In genomic region chr14:61720302-61720677, GRCh38 we compare ENCODE assay signal across 10 cellular contexts. TPM values are rescaled to one million over a fixed set of nuclear protein-coding genes. Genes with fewer than 3 reads are reported as not detected.
DNase-seq lines count a peak whose midpoint lies in the region; ATAC-seq and TF ChIP-seq lines count a peak whose summit lies in the region.
"Had no signal": no experiment of that assay in that cellular context is flagged by ENCODE, and none has a peak within 500 bp of the region (broad histone marks: within the 10 kb centered on the region; RNA-seq: fewer than 3 reads in every experiment).

No MANE protein-coding gene starts in this region.

- H3K4me1 Mint-ChIP-seq in activated CD8-positive, alpha-beta memory T cell treated with anti-CD3 and anti-CD28 coated beads, Interleukin-2, amount 10 ng/mL, durations not matched to agents 7 days and 5 days: peaks cover 56% of the 10 kb centered on the region

- no peak for ATAC-seq in activated CD8-positive, alpha-beta memory T cell treated with anti-CD3 and anti-CD28 coated beads, Interleukin-2, amount 10 ng/mL, durations not matched to agents 7 days and 5 days
- ATAC-seq in RWPE2 (ENCODE audit: low read depth) (no peak; the same call in 2 of the 3 replicates), GM18870 (IDR thresholded peaks at IDR 0.05; ENCODE audit: unreplicated experiment) (no peak)

- H3K36me3 ChIP-seq in RWPE2 (ENCODE audit: low read depth): peaks cover 97% of the 10 kb centered on the region
- peaks cover 15% of the 10 kb centered on the region for H3K36me3 ChIP-seq in smooth muscle cell (ENCODE audit: low read depth)

- no peaks in the 10 kb centered on the region for H3K27me3 Mint-ChIP-seq in activated CD8-positive, alpha-beta memory T cell treated with anti-CD3 and anti-CD28 coated beads, Interleukin-2, amount 10 ng/mL, durations not matched to agents 7 days and 5 days

- H3F3A ChIP-seq in smooth muscle cell (ENCODE audit: low read depth): peaks cover 16% of the 10 kb centered on the region

- H3K4me1 ChIP-seq in RWPE2 (ENCODE audit: insufficient read depth, poor library complexity, severe bottlenecking): peaks cover 69% of the 10 kb centered on the region
- H3K4me1 ChIP-seq in smooth muscle cell (ENCODE audit: low read depth): peaks cover 46% of the 10 kb centered on the region

- TF ChIP-seq CTCF in RWPE2 (IDR thresholded peaks at IDR 0.05; ENCODE audit: poor library complexity, severe bottlenecking) (no peak), epithelial cell of proximal tubule (conservative IDR thresholded peaks at IDR 0.05; ENCODE audit: low read depth, low read length) (no peak), smooth muscle cell (IDR thresholded peaks at IDR 0.05; ENCODE audit: borderline replicate concordance, insufficient read depth, poor library complexity, severe bottlenecking) (no peak)

- DNase-seq in activated CD8-positive, alpha-beta memory T cell treated with anti-CD3 and anti-CD28 coated beads, Interleukin-2, amount 10 ng/mL, durations not matched to agents 7 days and 5 days: no peak
- DNase-seq in activated CD8-positive, alpha-beta memory T cell treated with anti-CD3 and anti-CD28 coated beads for 24 hours: no peak
- DNase-seq in RWPE2 (ENCODE audit: low spot score): no peak
- DNase-seq in epithelial cell of proximal tubule (ENCODE audit: low read depth): no peak
- no peak for DNase-seq in smooth muscle cell (lab: John Stamatoyannopoulos, UW; ENCODE audit: unreplicated experiment)
- no peak for DNase-seq in stimulated activated CD4-positive, alpha-beta T cell treated with anti-CD3 and anti-CD28 coated beads, Interleukin-2, amount 100 ng/mL, for 24 hours
- no peak for DNase-seq in NCI-H774 (lab: John Stamatoyannopoulos, UW)
- DNase-seq: caudate nucleus, MM.1S had no signal

- peak overlapping the region; percentile 46 for H3K27ac ChIP-seq in RWPE2 (ENCODE audit: poor library complexity, severe bottlenecking)
- H3K27ac ChIP-seq in smooth muscle cell (ENCODE audit: low read depth): peak overlapping the region; percentile 90

- H3K79me2 ChIP-seq in smooth muscle cell (ENCODE audit: low read depth): peaks cover 100% of the 10 kb centered on the region

- H3K27me3 ChIP-seq in RWPE2 (ENCODE audit: insufficient read depth, poor library complexity, severe bottlenecking) (no peaks in the 10 kb centered on the region), smooth muscle cell (ENCODE audit: low read depth) (no peaks in the 10 kb centered on the region)

- H2AFZ ChIP-seq in smooth muscle cell (ENCODE audit: low read depth): no peak overlapping the region

- WGBS in smooth muscle cell (ENCODE audit: low lambda C conversion rate): 15% methylated on average over 9 of the region's 9 CpGs

- peak overlapping the region; percentile 52 for H3K27ac Mint-ChIP-seq in activated CD8-positive, alpha-beta memory T cell treated with anti-CD3 and anti-CD28 coated beads, Interleukin-2, amount 10 ng/mL, durations not matched to agents 7 days and 5 days

- H3K36me3 Mint-ChIP-seq in activated CD8-positive, alpha-beta memory T cell treated with anti-CD3 and anti-CD28 coated beads, Interleukin-2, amount 10 ng/mL, durations not matched to agents 7 days and 5 days: peaks cover 35% of the 10 kb centered on the region

- peak overlapping the region; percentile 48 for H3K9ac ChIP-seq in smooth muscle cell (ENCODE audit: low read depth)

- no peak overlapping the region for H3K4me3 ChIP-seq in RWPE2 (ENCODE audit: severe bottlenecking)
- peak overlapping the region; percentile 52 for H3K4me3 ChIP-seq in epithelial cell of proximal tubule (ENCODE audit: low read depth, low read length)
- H3K4me3 ChIP-seq in smooth muscle cell: peak overlapping the region; percentile 11

- peak overlapping the region; percentile 80 for H3K4me2 ChIP-seq in smooth muscle cell

- H3K9me3 ChIP-seq in RWPE2 (ENCODE audit: severe bottlenecking): no peaks in the 10 kb centered on the region
- no peaks in the 10 kb centered on the region for H3K9me3 ChIP-seq in smooth muscle cell (replicated peaks; ENCODE audit: low read depth)

- no peaks in the 10 kb centered on the region for H3K9me3 Mint-ChIP-seq in activated CD8-positive, alpha-beta memory T cell treated with anti-CD3 and anti-CD28 coated beads, Interleukin-2, amount 10 ng/mL, durations not matched to agents 7 days and 5 days (ENCODE audit: low read depth)

- no peak overlapping the region for H3K4me3 Mint-ChIP-seq in activated CD8-positive, alpha-beta memory T cell treated with anti-CD3 and anti-CD28 coated beads, Interleukin-2, amount 10 ng/mL, durations not matched to agents 7 days and 5 days

- CTCF ChIA-PET in activated CD8-positive, alpha-beta memory T cell treated with anti-CD3 and anti-CD28 coated beads, Interleukin-2, amount 10 ng/mL, durations not matched to agents 7 days and 5 days (lab: Charles Lee): interaction anchor here (1.1 to 1.5 kb wide), 4 partner anchors 8 to 245 kb away, joined by 3 to 6 read pairs (median 4); no protein-coding TSS in a partner anchor

- H4K20me1 ChIP-seq in smooth muscle cell (ENCODE audit: low read depth): peaks cover 98% of the 10 kb centered on the region

RNA-seq across cellular contexts. Expression of gene HIF1A, which starts 25.0 kb away (rescaled TPM):
- total RNA-seq in activated CD8-positive, alpha-beta memory T cell treated with anti-CD3 and anti-CD28 coated beads, Interleukin-2, amount 10 ng/mL, durations not matched to agents 7 days and 5 days: 100 to 1,000 TPM; 134 to 158 TPM
- total RNA-seq in epithelial cell of proximal tubule (268 and 338 TPM in 2 replicates), smooth muscle cell (333 and 376 TPM in 2 replicates)
- 140 and 152 TPM in 2 replicates for polyA plus RNA-seq in smooth muscle cell

RNA-seq across cellular contexts. Expression of gene SNAPC1, which starts 41.9 kb away (rescaled TPM):
- 1 to 10 TPM; 5.1 to 5.8 TPM for total RNA-seq in activated CD8-positive, alpha-beta memory T cell treated with anti-CD3 and anti-CD28 coated beads, Interleukin-2, amount 10 ng/mL, durations not matched to agents 7 days and 5 days
- 26.4 and 30.6 TPM in 2 replicates for total RNA-seq in epithelial cell of proximal tubule
- 13.3 and 13.5 TPM in 2 replicates for total RNA-seq in smooth muscle cell
- 6.1 and 8.4 TPM in 2 replicates for polyA plus RNA-seq in smooth muscle cell
